8 cellular contexts compared by ENCODE assay signal in the genomic region with DNA sequence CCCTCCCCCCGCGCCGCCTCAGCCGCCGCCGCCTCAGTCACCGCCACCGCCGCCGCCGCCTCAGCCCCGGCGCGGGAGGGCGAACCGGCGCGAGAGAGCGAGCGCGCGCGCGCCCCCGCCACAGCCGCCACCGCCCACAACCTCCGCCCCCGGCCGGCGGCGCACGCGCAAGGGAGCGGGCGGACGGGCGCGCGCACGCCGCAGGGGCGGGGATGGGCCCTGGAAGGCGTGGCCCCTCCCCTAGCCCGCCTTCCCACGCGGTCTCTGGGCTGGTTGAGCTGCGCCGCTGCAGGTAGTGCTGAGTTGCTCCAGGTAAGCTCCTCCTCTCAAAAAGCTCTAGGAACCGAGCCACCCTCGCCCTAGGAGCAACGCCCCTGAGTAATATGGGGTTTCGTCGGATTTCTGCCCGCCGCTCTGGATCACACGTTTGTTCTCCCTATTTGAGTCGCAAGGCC. TPM values are rescaled to one million over a fixed set of nuclear protein-coding genes. Genes with fewer than 3 reads are reported as not detected.
A peak's percentile ranks its signal among the peaks of the same experiment; 100 is the strongest.
DNase-seq lines count a peak whose midpoint lies in the region; ATAC-seq and TF ChIP-seq lines count a peak whose summit lies in the region.

TSS of gene TMCC1 (minus strand) at position 96 of the 455 bp plus-strand sequence.

- peaks cover 0 to 40% (median 3%) of the 10 kb centered on the region in 4 donors for H3K4me1 ChIP-seq in Peyer's patch

- H3K27me3 ChIP-seq in Peyer's patch, result no peaks in the 10 kb centered on the region

- DNase-seq in DMS153 (lab: John Stamatoyannopoulos, UW) (peak; percentile 89), Peyer's patch (peak; percentile 86 to 95 (median 92)), activated T-helper 1 cell treated with Interleukin-2 at 50 U/mL for 16 hours (ENCODE audit: low read depth) (peak; percentile 87), fibroblast of gingiva (ENCODE audit: low read depth) (peak; percentile 77), naive B cell (peak; percentile 91)
- peak; percentile 82 for DNase-seq in Jurkat, Clone E6-1 (ENCODE audit: low read depth, low spot score)
- DNase-seq in stimulated activated effector memory CD8-positive, alpha-beta T cell treated with anti-CD3 and anti-CD28 coated beads, Interleukin-12 subunit alpha, Interleukin-12 subunit beta, amount 100 ng/mL, for 72 hours (ENCODE audit: low spot score in 2 of 2), result peak; percentile 86

- peaks cover 37 to 46% (median 40%) of the 10 kb centered on the region in 3 donors for H3K4me1 Mint-ChIP-seq in naive B cell
- H3K4me1 Mint-ChIP-seq in stimulated activated effector memory CD8-positive, alpha-beta T cell treated with anti-CD3 and anti-CD28 coated beads, Interleukin-12 subunit alpha, Interleukin-12 subunit beta, amount 100 ng/mL, for 72 hours, result peaks cover 37% of the 10 kb centered on the region

- H3K36me3 ChIP-seq in Peyer's patch, result no peaks in the 10 kb centered on the region

- H3K27ac Mint-ChIP-seq in naive B cell, result peak within 1 kb of the TSS; percentile 80 to 97 (median 94)
- H3K27ac Mint-ChIP-seq in stimulated activated effector memory CD8-positive, alpha-beta T cell treated with anti-CD3 and anti-CD28 coated beads, Interleukin-12 subunit alpha, Interleukin-12 subunit beta, amount 100 ng/mL, for 72 hours, result peak within 1 kb of the TSS; percentile 91

- peak within 1 kb of the TSS; percentile 86 to 96 (median 94) for H3K4me3 Mint-ChIP-seq in naive B cell
- peak within 1 kb of the TSS; percentile 89 for H3K4me3 Mint-ChIP-seq in stimulated activated effector memory CD8-positive, alpha-beta T cell treated with anti-CD3 and anti-CD28 coated beads, Interleukin-12 subunit alpha, Interleukin-12 subunit beta, amount 100 ng/mL, for 72 hours

- H3K9me3 Mint-ChIP-seq in naive B cell, result no peaks in the 10 kb centered on the region
- no peaks in the 10 kb centered on the region for H3K9me3 Mint-ChIP-seq in stimulated activated effector memory CD8-positive, alpha-beta T cell treated with anti-CD3 and anti-CD28 coated beads, Interleukin-12 subunit alpha, Interleukin-12 subunit beta, amount 100 ng/mL, for 72 hours

- peak within 1 kb of the TSS; percentile 85 for H3K4me3 ChIP-seq in Jurkat, Clone E6-1 (ENCODE audit: low read length)
- peak within 1 kb of the TSS; percentile 65 to 94 (median 88) for H3K4me3 ChIP-seq in Peyer's patch

- H3K36me3 Mint-ChIP-seq in naive B cell, result no peaks in the 10 kb centered on the region
- H3K36me3 Mint-ChIP-seq in stimulated activated effector memory CD8-positive, alpha-beta T cell treated with anti-CD3 and anti-CD28 coated beads, Interleukin-12 subunit alpha, Interleukin-12 subunit beta, amount 100 ng/mL, for 72 hours, result peaks cover 16% of the 10 kb centered on the region

- TF ChIP-seq CTCF in Peyer's patch (IDR thresholded peaks at IDR 0.05), result no peak

- TF ChIP-seq POLR2A in Peyer's patch (IDR thresholded peaks at IDR 0.05), result peak in 1 of 2 donors; percentile 28

- ATAC-seq in GM21576 (IDR thresholded peaks at IDR 0.05; ENCODE audit: unreplicated experiment) (peak; percentile 77), naive B cell (ENCODE audit: low read depth in 2 of 2) (peak; percentile 86)
- peak; percentile 91 for ATAC-seq in stimulated activated effector memory CD8-positive, alpha-beta T cell treated with anti-CD3 and anti-CD28 coated beads, Interleukin-12 subunit alpha, Interleukin-12 subunit beta, amount 100 ng/mL, for 72 hours

- no peaks in the 10 kb centered on the region for H3K27me3 Mint-ChIP-seq in naive B cell

- no peaks in the 10 kb centered on the region for H3K9me3 ChIP-seq in Peyer's patch

- peak within 1 kb of the TSS; percentile 83 to 95 (median 92) for H3K27ac ChIP-seq in Peyer's patch

RNA-seq across cellular contexts. Expression of gene TMCC1, which starts in this region (rescaled TPM):
- 11.2 TPM for polyA plus RNA-seq in Jurkat, Clone E6-1 (2012; ENCODE audit: insufficient read depth, insufficient read length)
- total RNA-seq in Peyer's patch, result 10 to 100 TPM; 12.9 to 33.1 (median 23.7) TPM
- polyA plus RNA-seq in naive B cell (ENCODE audit: low read depth in 6 of 6), result 1 to 10 TPM; 4.0 to 7.4 (median 5.7) TPM

Comparison
In these comparisons a context has a peak if more than half of its experiments do, and no peak if none do; other contexts are left out.
1. Peak in every context shown above with its lines: DNase-seq, ATAC-seq, H3K4me3 ChIP-seq and H3K27ac ChIP-seq.